In genomic region chr15:46091860-46092450, GRCh38 we compare ENCODE assay signal across 8 cellular contexts.
DNase-seq lines count a peak whose midpoint lies in the region; ATAC-seq, FAIRE-seq and TF ChIP-seq lines count a peak whose summit lies in the region.

No MANE protein-coding gene starts in this region.

- H3K36me3 ChIP-seq in GM23338 (ENCODE audit: insufficient read depth) (no peaks in the 10 kb centered on the region), pancreas (no peaks in the 10 kb centered on the region)

- H3K4me2 ChIP-seq in GM23338 = no peak overlapping the region

- H3K27me3 Mint-ChIP-seq in GM23338 (ENCODE audit: insufficient read depth, low read depth, poor library complexity) (no peaks in the 10 kb centered on the region), immature natural killer cell (ENCODE audit: low read depth in 3 of 3) (no peaks in the 10 kb centered on the region)

- H3K27me3 ChIP-seq in GM23338 (ENCODE audit: insufficient read depth) (no peaks in the 10 kb centered on the region), pancreas (no peaks in the 10 kb centered on the region)

- H4K20me1 ChIP-seq in GM23338 (replicated peaks; ENCODE audit: insufficient read depth) = no peaks in the 10 kb centered on the region

- H3K9me3 Mint-ChIP-seq in GM23338 (peaks cover 77% of the 10 kb centered on the region), immature natural killer cell (peaks cover 3 to 15% (median 6%) of the 10 kb centered on the region in 6 donors)

- H3K4me1 Mint-ChIP-seq in GM23338 (no peaks in the 10 kb centered on the region), immature natural killer cell (no peaks in the 10 kb centered on the region)

- intact Hi-C loops in pancreas (cut with DNase I) = no loop called here

- ATAC-seq in GM23338 = peak; percentile 62
- ATAC-seq in pancreas = peak in 3 of 4 donors; percentile 22 to 65 (median 61)
- no peak for ATAC-seq in HG03342 (IDR thresholded peaks at IDR 0.05; ENCODE audit: unreplicated experiment)

- H3F3A ChIP-seq in GM23338 (replicated peaks; ENCODE audit: low read depth) = no peaks in the 10 kb centered on the region

- H3K36me3 Mint-ChIP-seq in GM23338 (ENCODE audit: low read depth) (no peaks in the 10 kb centered on the region; the same call in 2 of the 3 replicates), immature natural killer cell (no peaks in the 10 kb centered on the region)

- WGBS in pancreas, 2 donors = 60 to 66% methylated on average over 16 of the region's 16 CpGs

- no peaks in the 10 kb centered on the region for H3K4me1 ChIP-seq in GM23338 (ENCODE audit: insufficient read depth)
- peaks cover 0 to 4% (median 0%) of the 10 kb centered on the region in 3 donors for H3K4me1 ChIP-seq in pancreas

- H3K27ac Mint-ChIP-seq in GM23338 = no peak overlapping the region
- no peak overlapping the region for H3K27ac Mint-ChIP-seq in immature natural killer cell

- H3K79me2 ChIP-seq in GM23338 (replicated peaks; ENCODE audit: insufficient read depth) = no peaks in the 10 kb centered on the region

- H3K4me3 ChIP-seq in AG10803 (ENCODE audit: low read length) = no peak overlapping the region
- no peak overlapping the region for H3K4me3 ChIP-seq in GM23338
- H3K4me3 ChIP-seq in pancreas = no peak overlapping the region

- no peak overlapping the region for H3K27ac ChIP-seq in GM23338 (ENCODE audit: low read depth)
- H3K27ac ChIP-seq in pancreas = no peak overlapping the region

- no peak for FAIRE-seq in pancreas (lab: Jason Lieb, UNC)

- TF ChIP-seq CTCF in AG10803 (conservative IDR thresholded peaks at IDR 0.05; ENCODE audit: low read length) = peak; percentile 53
- TF ChIP-seq CTCF in GM23338 (conservative IDR thresholded peaks at IDR 0.05; ENCODE audit: low read depth in 2 of 2) = peak; percentile 70 to 79
- peak in 3 of 4 donors; percentile 25 to 46 (median 37) for TF ChIP-seq CTCF in pancreas (IDR thresholded peaks at IDR 0.05)

- H3K9me3 ChIP-seq in pancreas = no peaks in the 10 kb centered on the region

- no peak overlapping the region for H3K4me3 Mint-ChIP-seq in GM23338
- no peak overlapping the region for H3K4me3 Mint-ChIP-seq in immature natural killer cell

- no peak overlapping the region for H2AFZ ChIP-seq in GM23338

- H3K9me2 ChIP-seq in GM23338 (ENCODE audit: insufficient read depth) = no peaks in the 10 kb centered on the region

- peak; percentile 36 for DNase-seq in AG10803 (ENCODE audit: low read depth)
- DNase-seq in GM23338 (ENCODE audit: low spot score) = peak; percentile 87
- peak; percentile 44 for DNase-seq in NCI-H526 treated with DMSO at 0.1 percent for 48 hours (lab: John Stamatoyannopoulos, UW)
- DNase-seq in cerebellum (ENCODE audit: low spot score) = peak; percentile 28
- DNase-seq in pancreas = peak in 2 of 6 donors; percentile 8 to 17
- no peak for DNase-seq in immature natural killer cell
- no peak for DNase-seq in stimulated activated CD4-positive, alpha-beta T cell treated with anti-CD3 and anti-CD28 coated beads, Interleukin-4, amount 100 ng/mL, for 1 hour

TF ChIP-seq in GM23338, 12 proteins besides CTCF, POLR2A, EP300 and RAD21:
- TF ChIP-seq EZH2phosphoT487 (IDR thresholded peaks at IDR 0.05; ENCODE audit: unreplicated experiment) (no peak), STAT1 (IDR thresholded peaks at IDR 0.05; ENCODE audit: unreplicated experiment) (no peak), NANOG (IDR thresholded peaks at IDR 0.05; ENCODE audit: borderline replicate concordance) (no peak), ZNF114 (CRISPR knock-in tag; IDR thresholded peaks at IDR 0.05) (no peak), EZH2 (IDR thresholded peaks at IDR 0.05; ENCODE audit: low read depth, unreplicated experiment) (no peak), ZNF462 (CRISPR knock-in tag; IDR thresholded peaks at IDR 0.05) (no peak), ETS1 (IDR thresholded peaks at IDR 0.05) (no peak), POLR2AphosphoS5 (IDR thresholded peaks at IDR 0.05; ENCODE audit: low read depth) (no peak)
TF ChIP-seq in GM23338: peak in this region for 0.

Comparison
In these comparisons a context has a peak if more than half of its experiments do, and no peak if none do; other contexts are left out.
1. DNase-seq: peak in AG10803 (single experiment), GM23338 (single experiment), NCI-H526 treated with DMSO at 0.1 percent for 48 hours (single experiment) and cerebellum (single experiment); none in immature natural killer cell (0 of 3) and stimulated activated CD4-positive, alpha-beta T cell treated with anti-CD3 and anti-CD28 coated beads, Interleukin-4, amount 100 ng/mL, for 1 hour (single experiment).
2. Peak in every context shown above with its lines, with median percentiles within 50 percentile points of each other: CTCF ChIP-seq.